In genomic region chr19:4891066-4891465, GRCh38 we compare ENCODE assay signal across 1 cellular context.
TF ChIP-seq lines count a peak whose summit lies in the region.

No MANE protein-coding gene starts in this region.

TF ChIP-seq in IMR-90, 13 proteins besides CTCF, POLR2A, EP300 and RAD21:
- TF ChIP-seq BHLHE40 (IDR thresholded peaks at IDR 0.05; ENCODE audit: low read depth, low read length) (no peak), MAZ (IDR thresholded peaks at IDR 0.05; ENCODE audit: borderline replicate concordance, low read depth, low read length) (no peak), MXI1 (IDR thresholded peaks at IDR 0.05; ENCODE audit: borderline replicate concordance, low read depth, low read length) (no peak), CEBPB (IDR thresholded peaks at IDR 0.05; ENCODE audit: low read depth, low read length) (no peak), ELK1 (IDR thresholded peaks at IDR 0.05; ENCODE audit: borderline replicate concordance, low read depth, low read length) (no peak), USF2 (IDR thresholded peaks at IDR 0.05; ENCODE audit: low read depth, low read length) (no peak), MAFK (IDR thresholded peaks at IDR 0.05; ENCODE audit: low read depth, low read length) (no peak), CHD1 (IDR thresholded peaks at IDR 0.05; ENCODE audit: low read depth, low read length) (no peak), FOS (IDR thresholded peaks at IDR 0.05; ENCODE audit: low read depth, low read length) (no peak), RCOR1 (IDR thresholded peaks at IDR 0.05; ENCODE audit: insufficient replicate concordance, low read length) (no peak), SMC3 (IDR thresholded peaks at IDR 0.05; ENCODE audit: low read depth, low read length) (no peak), RFX5 (IDR thresholded peaks at IDR 0.05; ENCODE audit: low read depth, low read length) (no peak), NFE2L2 (IDR thresholded peaks at IDR 0.05; ENCODE audit: low read depth, low read length) (no peak)
